21 cellular contexts compared by ENCODE assay signal in genomic region chr3:152353578-152353977, GRCh38.
DNase-seq lines count a peak whose midpoint lies in the region; ATAC-seq and TF ChIP-seq lines count a peak whose summit lies in the region.
"Had no signal": no experiment of that assay in that cellular context is flagged by ENCODE, and none has a peak within 500 bp of the region (broad histone marks: within the 10 kb centered on the region; RNA-seq: fewer than 3 reads in every experiment).

No MANE protein-coding gene starts in this region.

- no peaks in the 10 kb centered on the region for H3K27me3 Mint-ChIP-seq in stimulated activated naive CD8-positive, alpha-beta T cell treated with anti-CD3 and anti-CD28 coated beads, Interleukin-15, Interleukin-2, amounts not matched to agents 100 ng/mL and 50 ng/mL, for 24 hours
- H3K27me3 Mint-ChIP-seq in immature natural killer cell (ENCODE audit: low read depth in 3 of 3) = peaks cover 0 to 1% (median 0%) of the 10 kb centered on the region in 3 donors

- no peak for TF ChIP-seq CTCF in SU-DHL-6 (IDR thresholded peaks at IDR 0.05; ENCODE audit: insufficient read depth, low read length, poor library complexity, severe bottlenecking)

- H4K20me1 ChIP-seq in SU-DHL-6 (ENCODE audit: low read depth, low read length) = peaks cover 12% of the 10 kb centered on the region; the same call in 1 of the 2 replicates

- H3K9ac ChIP-seq in SU-DHL-6 (ENCODE audit: low read length) = no peak overlapping the region

- no peaks in the 10 kb centered on the region for H3K27me3 ChIP-seq in SU-DHL-6 (ENCODE audit: low read length)
- H3K27me3 ChIP-seq: adrenal gland, brain microvascular endothelial cell, heart right ventricle, ovary, testis, vagina had no signal

- DNase-seq in stimulated activated naive CD8-positive, alpha-beta T cell treated with anti-CD3 and anti-CD28 coated beads, Interleukin-15, Interleukin-2, amounts not matched to agents 100 U/mL and 50 U/mL, for 24 hours = no peak
- DNase-seq in immature natural killer cell (no peak), T-helper 1 cell (no peak), NCI-H1436 treated with DMSO at 0.1 percent for 48 hours (lab: John Stamatoyannopoulos, UW) (no peak)
- no peak for DNase-seq in stimulated activated naive CD4-positive, alpha-beta T cell (lab: John Stamatoyannopoulos, UW)
- DNase-seq: adrenal gland, brain microvascular endothelial cell, heart right ventricle, KG1, left colon, mesenchymal stem cell, NCI-H1417 treated with DMSO at 0.1 percent for 48 hours, NCI-H2107, NCI-H446, ovary, T1000, testis had no signal

- H3K9me2 ChIP-seq in SU-DHL-6 (replicated peaks; ENCODE audit: insufficient read depth, low read length) = no peaks in the 10 kb centered on the region

- peaks cover 38% of the 10 kb centered on the region for H3K36me3 Mint-ChIP-seq in stimulated activated naive CD8-positive, alpha-beta T cell treated with anti-CD3 and anti-CD28 coated beads, Interleukin-15, Interleukin-2, amounts not matched to agents 100 ng/mL and 50 ng/mL, for 24 hours (ENCODE audit: low read depth)
- H3K36me3 Mint-ChIP-seq in immature natural killer cell = peaks cover 0 to 4% (median 0%) of the 10 kb centered on the region in 3 donors
- H3K36me3 Mint-ChIP-seq: WTC11 had no signal

- ATAC-seq in stimulated activated naive CD8-positive, alpha-beta T cell treated with anti-CD3 and anti-CD28 coated beads, Interleukin-15, Interleukin-2, amounts not matched to agents 100 U/mL and 50 U/mL, for 24 hours = no peak
- ATAC-seq: heart right ventricle, left colon, WTC11 had no signal

- H3K27ac Mint-ChIP-seq in stimulated activated naive CD8-positive, alpha-beta T cell treated with anti-CD3 and anti-CD28 coated beads, Interleukin-15, Interleukin-2, amounts not matched to agents 100 ng/mL and 50 ng/mL, for 24 hours = peak overlapping the region; percentile 28
- H3K27ac Mint-ChIP-seq in immature natural killer cell = peak overlapping the region; percentile 2 to 79 (median 52)
- H3K27ac Mint-ChIP-seq: WTC11 had no signal

- H3K4me3 Mint-ChIP-seq in stimulated activated naive CD8-positive, alpha-beta T cell treated with anti-CD3 and anti-CD28 coated beads, Interleukin-15, Interleukin-2, amounts not matched to agents 100 ng/mL and 50 ng/mL, for 24 hours = no peak overlapping the region
- H3K4me3 Mint-ChIP-seq in immature natural killer cell = no peak overlapping the region
- H3K4me3 Mint-ChIP-seq: WTC11 had no signal

- no peak overlapping the region for H3K4me3 ChIP-seq in SU-DHL-6 (ENCODE audit: insufficient read depth, low read length, poor library complexity, severe bottlenecking)
- H3K4me3 ChIP-seq: adrenal gland, heart right ventricle, ovary, testis, vagina had no signal

- H3K36me3 ChIP-seq in SU-DHL-6 (ENCODE audit: low read length) = peaks cover 16% of the 10 kb centered on the region
- H3K36me3 ChIP-seq: adrenal gland, brain microvascular endothelial cell, ovary, vagina had no signal

- no peaks in the 10 kb centered on the region for H3K9me3 Mint-ChIP-seq in stimulated activated naive CD8-positive, alpha-beta T cell treated with anti-CD3 and anti-CD28 coated beads, Interleukin-15, Interleukin-2, amounts not matched to agents 100 ng/mL and 50 ng/mL, for 24 hours
- no peaks in the 10 kb centered on the region for H3K9me3 Mint-ChIP-seq in immature natural killer cell
- H3K9me3 Mint-ChIP-seq: WTC11 had no signal

- peaks cover 100% of the 10 kb centered on the region for H3K79me2 ChIP-seq in SU-DHL-6 (ENCODE audit: insufficient read depth, low read length)

- peaks cover 63% of the 10 kb centered on the region for H3K4me1 Mint-ChIP-seq in stimulated activated naive CD8-positive, alpha-beta T cell treated with anti-CD3 and anti-CD28 coated beads, Interleukin-15, Interleukin-2, amounts not matched to agents 100 ng/mL and 50 ng/mL, for 24 hours (ENCODE audit: low read depth)
- H3K4me1 Mint-ChIP-seq in immature natural killer cell = peaks cover 51 to 67% of the 10 kb centered on the region in 2 donors

- peaks cover 37% of the 10 kb centered on the region for H3F3A ChIP-seq in SU-DHL-6 (ENCODE audit: insufficient read depth)

- peak overlapping the region; percentile 55 for H3K27ac ChIP-seq in SU-DHL-6 (ENCODE audit: low read depth, low read length)
- H3K27ac ChIP-seq: adrenal gland, brain microvascular endothelial cell, ovary, testis, vagina had no signal

- no peaks in the 10 kb centered on the region for H3K9me3 ChIP-seq in SU-DHL-6 (ENCODE audit: insufficient read depth, low read length)
- H3K9me3 ChIP-seq: adrenal gland, heart right ventricle, ovary, testis, vagina had no signal

- peak overlapping the region; percentile 27 for H3K4me2 ChIP-seq in SU-DHL-6 (ENCODE audit: low read depth, low read length, poor library complexity, severe bottlenecking)

- H2AFZ ChIP-seq in SU-DHL-6 (ENCODE audit: low read depth, low read length, severe bottlenecking) = no peak overlapping the region
